In the genomic region with DNA sequence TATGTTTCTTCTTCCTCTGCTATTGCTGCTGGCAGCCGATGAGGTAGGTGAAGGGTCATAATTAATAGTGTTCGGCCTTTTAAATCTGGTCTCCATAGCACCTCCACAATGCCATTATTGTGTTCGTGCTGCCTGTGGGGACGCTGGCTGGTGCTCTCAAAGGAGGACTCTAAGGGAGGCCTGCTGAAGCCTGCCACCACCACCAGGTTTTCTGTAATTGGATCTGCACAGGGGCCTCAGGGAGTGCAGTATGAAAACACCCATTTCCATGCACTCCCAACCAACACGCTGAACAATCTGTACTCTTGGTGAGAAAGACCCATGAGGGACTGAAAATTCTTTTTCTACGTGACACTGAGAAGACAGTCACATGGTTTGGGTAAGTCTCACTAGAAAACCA, we compare ENCODE assay signal across 23 cellular contexts. TPM values are rescaled to one million over a fixed set of nuclear protein-coding genes. Genes with fewer than 3 reads are reported as not detected.
"Had no signal": no experiment of that assay in that cellular context is flagged by ENCODE, and none has a peak within 500 bp of the region (broad histone marks: within the 10 kb centered on the region; RNA-seq: fewer than 3 reads in every experiment).

No MANE protein-coding gene starts in this region.

- H3K36me3 ChIP-seq: colonic mucosa, lower lobe of right lung, tibial nerve, uterus had no signal

- DNase-seq: activated CD4-positive, alpha-beta memory T cell treated with anti-CD3 and anti-CD28 coated beads, Interleukin-2, amount 10 ng/mL, durations not matched to agents 7 days and 5 days; activated CD4-positive, alpha-beta T cell treated with anti-CD3 and anti-CD28 coated beads for 48 hours; activated CD4-positive, CD25-positive, alpha-beta regulatory T cell; activated CD8-positive, alpha-beta memory T cell treated with anti-CD3 and anti-CD28 coated beads, Interleukin-2, amount 10 ng/mL, durations not matched to agents 7 days and 5 days; amniotic stem cell; central memory CD4-positive, alpha-beta T cell; colonic mucosa; erythroblast; hypothalamus; islet precursor cell; left colon; lower lobe of right lung; occipital lobe; stimulated activated CD4-positive, alpha-beta T cell treated with anti-CD3 and anti-CD28 coated beads, Interleukin-2, amount 100 ng/mL, for 24 hours; stimulated activated naive CD8-positive, alpha-beta T cell treated with anti-CD3 and anti-CD28 coated beads, Interleukin-15, Interleukin-2, amounts not matched to agents 100 U/mL and 50 U/mL, for 24 hours; substantia nigra; T1000; uterus had no signal

- H3K4me3 Mint-ChIP-seq: activated CD4-positive, alpha-beta memory T cell treated with anti-CD3 and anti-CD28 coated beads, Interleukin-2, amount 10 ng/mL, durations not matched to agents 7 days and 5 days; activated CD8-positive, alpha-beta memory T cell treated with anti-CD3 and anti-CD28 coated beads, Interleukin-2, amount 10 ng/mL, durations not matched to agents 7 days and 5 days; activated naive CD8-positive, alpha-beta T cell; natural killer cell treated with Interleukin-12 subunit alpha and Interleukin-12 subunit beta and Interleukin-15 and Interleukin-18, amount 100 ng/mL, for 72 hours had no signal

- H3K9me3 ChIP-seq: colonic mucosa, lower lobe of right lung, tibial nerve, uterus had no signal

- ATAC-seq: activated CD8-positive, alpha-beta memory T cell treated with anti-CD3 and anti-CD28 coated beads, Interleukin-2, amount 10 ng/mL, durations not matched to agents 7 days and 5 days; left colon; natural killer cell treated with Interleukin-12 subunit alpha and Interleukin-12 subunit beta and Interleukin-15 and Interleukin-18, amount 100 ng/mL, for 72 hours; stimulated activated naive CD8-positive, alpha-beta T cell treated with anti-CD3 and anti-CD28 coated beads, Interleukin-15, Interleukin-2, amounts not matched to agents 100 U/mL and 50 U/mL, for 24 hours had no signal

- H3K27ac Mint-ChIP-seq: activated CD4-positive, alpha-beta memory T cell treated with anti-CD3 and anti-CD28 coated beads, Interleukin-2, amount 10 ng/mL, durations not matched to agents 7 days and 5 days; activated CD8-positive, alpha-beta memory T cell treated with anti-CD3 and anti-CD28 coated beads, Interleukin-2, amount 10 ng/mL, durations not matched to agents 7 days and 5 days; activated naive CD8-positive, alpha-beta T cell; natural killer cell treated with Interleukin-12 subunit alpha and Interleukin-12 subunit beta and Interleukin-15 and Interleukin-18, amount 100 ng/mL, for 72 hours had no signal

- H3K4me1 Mint-ChIP-seq: activated CD4-positive, alpha-beta memory T cell treated with anti-CD3 and anti-CD28 coated beads, Interleukin-2, amount 10 ng/mL, durations not matched to agents 7 days and 5 days; activated CD8-positive, alpha-beta memory T cell treated with anti-CD3 and anti-CD28 coated beads, Interleukin-2, amount 10 ng/mL, durations not matched to agents 7 days and 5 days had no signal

- H3K36me3 Mint-ChIP-seq: activated CD8-positive, alpha-beta memory T cell treated with anti-CD3 and anti-CD28 coated beads, Interleukin-2, amount 10 ng/mL, durations not matched to agents 7 days and 5 days; activated naive CD8-positive, alpha-beta T cell; natural killer cell treated with Interleukin-12 subunit alpha and Interleukin-12 subunit beta and Interleukin-15 and Interleukin-18, amount 100 ng/mL, for 72 hours had no signal

- H3K4me3 ChIP-seq: colonic mucosa, lower lobe of right lung, tibial nerve, uterus had no signal

- H3K27me3 Mint-ChIP-seq: activated CD8-positive, alpha-beta memory T cell treated with anti-CD3 and anti-CD28 coated beads, Interleukin-2, amount 10 ng/mL, durations not matched to agents 7 days and 5 days; activated naive CD8-positive, alpha-beta T cell; natural killer cell treated with Interleukin-12 subunit alpha and Interleukin-12 subunit beta and Interleukin-15 and Interleukin-18, amount 100 ng/mL, for 72 hours had no signal

- H3K4me1 ChIP-seq: colonic mucosa, lower lobe of right lung, tibial nerve, uterus had no signal

- H3K27ac ChIP-seq: colonic mucosa, lower lobe of right lung, tibial nerve, uterus had no signal

- H3K27me3 ChIP-seq: colonic mucosa, tibial nerve, uterus had no signal

- H3K9me3 Mint-ChIP-seq: activated CD4-positive, alpha-beta memory T cell treated with anti-CD3 and anti-CD28 coated beads, Interleukin-2, amount 10 ng/mL, durations not matched to agents 7 days and 5 days; natural killer cell treated with Interleukin-12 subunit alpha and Interleukin-12 subunit beta and Interleukin-15 and Interleukin-18, amount 100 ng/mL, for 72 hours had no signal

RNA-seq across cellular contexts. Expression of a gene that starts 23.2 kb away (rescaled TPM):
- total RNA-seq: activated CD4-positive, alpha-beta memory T cell treated with anti-CD3 and anti-CD28 coated beads, Interleukin-2, amount 10 ng/mL, durations not matched to agents 7 days and 5 days; activated CD8-positive, alpha-beta memory T cell treated with anti-CD3 and anti-CD28 coated beads, Interleukin-2, amount 10 ng/mL, durations not matched to agents 7 days and 5 days; colonic mucosa; frontal cortex; left colon; natural killer cell treated with Interleukin-12 subunit alpha and Interleukin-12 subunit beta and Interleukin-15 and Interleukin-18, amount 100 ng/mL, for 72 hours; posterior vena cava; uterus had no signal
